In genomic region chr11:89220684-89221339, GRCh38 we compare ENCODE assay signal across 15 cellular contexts. TPM values are rescaled to one million over a fixed set of nuclear protein-coding genes. Genes with fewer than 3 reads are reported as not detected.
DNase-seq lines count a peak whose midpoint lies in the region; ATAC-seq and TF ChIP-seq lines count a peak whose summit lies in the region.
"Had no signal": no experiment of that assay in that cellular context is flagged by ENCODE, and none has a peak within 500 bp of the region (broad histone marks: within the 10 kb centered on the region; RNA-seq: fewer than 3 reads in every experiment).

No MANE protein-coding gene starts in this region.

- H3K27me3 ChIP-seq in HUES48 (ENCODE audit: control insufficient read depth, insufficient read depth, low read length) (no peaks in the 10 kb centered on the region), suprapubic skin (no peaks in the 10 kb centered on the region), A673 (replicated peaks; ENCODE audit: insufficient read depth, low read depth, low read length, poor library complexity) (no peaks in the 10 kb centered on the region)

- TF ChIP-seq POLR2A in suprapubic skin (IDR thresholded peaks at IDR 0.05) = no peak

- no peak overlapping the region for H3K4me3 ChIP-seq in HUES48 (ENCODE audit: low read depth, low read length)
- no peak overlapping the region for H3K4me3 ChIP-seq in epithelial cell of esophagus (ENCODE audit: low read length)
- no peak overlapping the region for H3K4me3 ChIP-seq in suprapubic skin
- H3K4me3 ChIP-seq in A673 (ENCODE audit: low read depth, low read length, poor library complexity, severe bottlenecking) = no peak overlapping the region
- H3K4me3 ChIP-seq: K562 had no signal

- H3K9ac ChIP-seq in HUES48 (ENCODE audit: low read depth, low read length) = no peak overlapping the region

- H3K4me1 ChIP-seq in HUES48 (ENCODE audit: control insufficient read depth, insufficient read depth, low read length) (peaks cover 18% of the 10 kb centered on the region), suprapubic skin (no peaks in the 10 kb centered on the region), A673 (ENCODE audit: insufficient read depth, low read length, poor library complexity, severe bottlenecking) (no peaks in the 10 kb centered on the region)

- TF ChIP-seq CTCF in epithelial cell of esophagus (IDR thresholded peaks at IDR 0.05; ENCODE audit: insufficient read depth, low read depth, low read length, missing control alignments) = no peak
- TF ChIP-seq CTCF in suprapubic skin (IDR thresholded peaks at IDR 0.05) = no peak
- no peak for TF ChIP-seq CTCF in A673 (conservative IDR thresholded peaks at IDR 0.05; ENCODE audit: low read depth, low read length)

- ATAC-seq in GM21786 (IDR thresholded peaks at IDR 0.05; ENCODE audit: unreplicated experiment) = no peak
- ATAC-seq: K562 had no signal

- DNase-seq in DMS53 treated with DMSO at 0.1 percent for 48 hours (lab: John Stamatoyannopoulos, UW; ENCODE audit: unreplicated experiment) = peak; percentile 70
- DNase-seq in NCI-H748 (lab: John Stamatoyannopoulos, UW; ENCODE audit: unreplicated experiment) = peak; percentile 42
- peak; percentile 25 for DNase-seq in epithelial cell of esophagus (ENCODE audit: low read depth)
- DNase-seq in suprapubic skin (ENCODE audit: low spot score in 2 of 2) = no peak
- no peak for DNase-seq in A673 (ENCODE audit: low spot score)
- DNase-seq: CD8-positive, alpha-beta memory T cell; HCEC 1CT; NCI-H1930; NCI-H2227 treated with DMSO at 0.1 percent for 48 hours; RPMI8226; SW 1271 had no signal

- H3K36me3 ChIP-seq in HUES48 (ENCODE audit: control insufficient read depth, insufficient read depth, low read length) = no peaks in the 10 kb centered on the region
- no peaks in the 10 kb centered on the region for H3K36me3 ChIP-seq in suprapubic skin
- no peaks in the 10 kb centered on the region for H3K36me3 ChIP-seq in A673 (ENCODE audit: insufficient read depth, low read length, poor library complexity, severe bottlenecking)

- CTCF ChIA-PET in A673 (lab: Charles Lee) = no interaction called here

- no TSS peak for BruUV-seq in A673 (replicated peaks; lab: Mats Ljungman, UMichigan)

- 80% methylated on average over 8 of the region's 8 CpGs for WGBS in suprapubic skin

- H3K9me3 ChIP-seq in HUES48 (ENCODE audit: control insufficient read depth, insufficient read depth, low read length) (no peaks in the 10 kb centered on the region), suprapubic skin (no peaks in the 10 kb centered on the region), A673 (ENCODE audit: low read depth, low read length, poor library complexity, severe bottlenecking) (no peaks in the 10 kb centered on the region)

- H3K27ac ChIP-seq in HUES48 (ENCODE audit: low read depth, low read length) (peak overlapping the region; percentile 56), suprapubic skin (no peak overlapping the region), A673 (ENCODE audit: low read depth, low read length, poor library complexity, severe bottlenecking) (no peak overlapping the region)

- no peak for TF ChIP-seq EP300 in suprapubic skin (IDR thresholded peaks at IDR 0.05)

- POLR2A ChIA-PET in A673 (lab: Charles Lee; ENCODE audit: low non-redundant PET) = no interaction called here

- intact Hi-C loops in A673 (cut with micrococcal nuclease; ENCODE audit: unreplicated experiment) = no loop called here

RNA-seq across cellular contexts. Expression of gene TYR, which starts 43.1 kb away (rescaled TPM):
- total RNA-seq in suprapubic skin = 10 to 100 TPM in 3 of 4 donors, 1 to 10 TPM in 1; 9.2 to 29.9 (median 16.3) TPM
- not detected in 2 replicates for total RNA-seq in A673 (2021)
- total RNA-seq: CD8-positive, alpha-beta memory T cell; K562; OCI-LY7 had no signal

Comparison
In these comparisons a context has a peak if more than half of its experiments do, and no peak if none do; other contexts are left out.
1. DNase-seq: peak in DMS53 treated with DMSO at 0.1 percent for 48 hours (single experiment), NCI-H748 (single experiment) and epithelial cell of esophagus (single experiment); none in suprapubic skin (0 of 2) and A673 (single experiment).
2. RNA of gene TYR, which starts 43.1 kb away (total RNA-seq): 9.2 to 29.9 TPM in suprapubic skin; not detected in A673; every median in the first group is over 10 times any median in the second.